20 cellular contexts compared by ENCODE assay signal in the genomic region with DNA sequence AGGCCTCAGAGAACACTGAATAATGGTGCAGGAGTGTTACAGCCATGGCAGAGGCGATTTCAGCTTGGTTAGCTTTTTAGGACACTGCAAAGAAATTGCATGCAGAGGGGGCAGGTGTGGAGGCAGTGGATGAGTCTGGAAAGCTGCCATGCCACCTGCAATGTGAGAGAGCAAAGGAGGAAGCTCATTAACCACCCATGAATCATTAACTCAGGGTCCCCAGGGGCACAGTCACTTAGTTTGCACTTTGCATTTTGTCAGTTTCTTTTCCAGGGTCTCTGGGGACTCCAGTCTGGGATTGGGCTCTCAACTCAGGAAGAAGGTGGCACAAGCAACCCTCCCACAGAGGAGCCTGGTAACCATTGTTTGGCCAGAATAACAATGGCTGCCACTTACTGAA.
DNase-seq lines count a peak whose midpoint lies in the region; ATAC-seq and TF ChIP-seq lines count a peak whose summit lies in the region.
"Had no signal": no experiment of that assay in that cellular context is flagged by ENCODE, and none has a peak within 500 bp of the region (broad histone marks: within the 10 kb centered on the region; RNA-seq: fewer than 3 reads in every experiment).

No MANE protein-coding gene starts in this region.

- no peak overlapping the region for H3K4me3 ChIP-seq in right lobe of liver
- H3K4me3 ChIP-seq: hepatocyte, vagina had no signal

- intact Hi-C loops in right lobe of liver (cut with DNase I) = no loop called here

- DNase-seq in COLO668 (lab: John Stamatoyannopoulos, UW; ENCODE audit: unreplicated experiment) = peak; percentile 75
- DNase-seq in NCI-H2107 treated with DMSO at 0.1 percent for 48 hours (lab: John Stamatoyannopoulos, UW; ENCODE audit: unreplicated experiment) = peak; percentile 85
- DNase-seq in kidney tubule cell (ENCODE audit: low spot score) = peak; percentile 52
- no peak for DNase-seq in activated CD8-positive, alpha-beta memory T cell treated with anti-CD3 and anti-CD28 coated beads, Interleukin-2, amount 50 U/mL, for 48 hours
- no peak for DNase-seq in HCEC 1CT
- DNase-seq in right lobe of liver = no peak
- no peak for DNase-seq in stimulated activated CD4-positive, alpha-beta T cell treated with anti-CD3 and anti-CD28 coated beads, Interleukin-2, amount 100 ng/mL, for 24 hours
- DNase-seq: C1 segment of cervical spinal cord; foreskin fibroblast; islet precursor cell; mammary epithelial cell; NCI-H1694; NCI-H774; nucleus accumbens; SHP77 treated with DMSO at 0.1 percent for 48 hours; stimulated activated CD8-positive, alpha-beta memory T cell treated with anti-CD3 and anti-CD28 coated beads, Interleukin-4, amount 100 ng/mL, for 48 hours had no signal

- no peaks in the 10 kb centered on the region for H3K27me3 ChIP-seq in right lobe of liver
- H3K27me3 ChIP-seq: hepatocyte, vagina had no signal

- 86% methylated on average over 1 of the region's 1 CpG for WGBS in right lobe of liver (ENCODE audit: insufficient coverage, low coverage, low lambda C conversion rate, missing lambda C conversion rate)

- H3K27ac ChIP-seq in right lobe of liver = no peak overlapping the region
- H3K27ac ChIP-seq: hepatocyte, vagina had no signal

- ATAC-seq in GM18907 (IDR thresholded peaks at IDR 0.05; ENCODE audit: unreplicated experiment) (peak; percentile 52), right lobe of liver (no peak)
- ATAC-seq: activated naive CD4-positive, alpha-beta T cell treated with anti-CD3 and anti-CD28 coated beads, Interleukin-2, amount 50 U/mL, for 72 hours had no signal

- no peaks in the 10 kb centered on the region for H3K9me3 ChIP-seq in right lobe of liver
- H3K9me3 ChIP-seq: vagina had no signal

- no peak for TF ChIP-seq CTCF in right lobe of liver (IDR thresholded peaks at IDR 0.05)

- H3K36me3 ChIP-seq in right lobe of liver = no peaks in the 10 kb centered on the region
- H3K36me3 ChIP-seq: vagina had no signal

- TF ChIP-seq POLR2A in right lobe of liver (IDR thresholded peaks at IDR 0.05) = no peak

- H3K4me1 ChIP-seq in right lobe of liver = no peaks in the 10 kb centered on the region
- H3K4me1 ChIP-seq: vagina had no signal

Comparison
In these comparisons a context has a peak if more than half of its experiments do, and no peak if none do; other contexts are left out.
1. DNase-seq: peak in COLO668 (single experiment), NCI-H2107 treated with DMSO at 0.1 percent for 48 hours (single experiment) and kidney tubule cell (single experiment); none in activated CD8-positive, alpha-beta memory T cell treated with anti-CD3 and anti-CD28 coated beads, Interleukin-2, amount 50 U/mL, for 48 hours (single experiment), HCEC 1CT (single experiment), right lobe of liver (0 of 3) and stimulated activated CD4-positive, alpha-beta T cell treated with anti-CD3 and anti-CD28 coated beads, Interleukin-2, amount 100 ng/mL, for 24 hours (0 of 2).